ENCODE assay signal across 23 cellular contexts in the genomic region with DNA sequence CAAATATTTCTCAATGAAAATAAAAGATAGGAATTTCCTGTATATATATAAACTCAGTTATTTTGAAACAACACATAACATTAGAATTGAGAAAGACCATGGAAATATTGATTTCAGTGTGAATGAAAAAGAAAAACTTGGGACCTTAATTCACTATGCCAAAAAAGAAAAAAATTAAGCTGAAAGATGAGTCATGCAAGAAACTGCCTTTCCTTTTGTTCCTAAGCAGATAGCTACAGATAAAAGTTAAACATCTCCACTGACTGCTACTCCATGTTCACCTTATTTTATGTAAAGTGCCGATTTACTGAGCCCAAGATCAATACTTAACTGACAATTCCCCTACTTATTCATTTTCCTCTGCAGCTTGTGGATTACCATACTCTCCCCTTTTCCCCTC. TPM values are rescaled to one million over a fixed set of nuclear protein-coding genes. Genes with fewer than 3 reads are reported as not detected.
"Had no signal": no experiment of that assay in that cellular context is flagged by ENCODE, and none has a peak within 500 bp of the region (broad histone marks: within the 10 kb centered on the region; RNA-seq: fewer than 3 reads in every experiment).

No MANE protein-coding gene starts in this region.

- H3K27ac ChIP-seq: brain microvascular endothelial cell, gastroesophageal sphincter, lower lobe of right lung, tibial artery had no signal

- H3K9me3 ChIP-seq: gastroesophageal sphincter, lower lobe of right lung, tibial artery had no signal

- H3K36me3 ChIP-seq: brain microvascular endothelial cell, gastroesophageal sphincter, lower lobe of right lung, tibial artery had no signal

- DNase-seq: activated T-cell treated with anti-CD3 and anti-CD28 coated beads, Interleukin-2, amount 50 U/mL, for 24 hours; aorta; brain microvascular endothelial cell; caudate nucleus; dermis blood vessel endothelial cell; effector CD8-positive, alpha-beta T cell; head of caudate nucleus; kidney; lower lobe of right lung; naive thymus-derived CD4-positive, alpha-beta T cell; stimulated activated CD4-positive, alpha-beta T cell treated with anti-CD3 and anti-CD28 coated beads, Interleukin-12 subunit alpha, Interleukin-12 subunit beta, amount 100 ng/mL, for 4 hours; stimulated activated CD4-positive, alpha-beta T cell treated with anti-CD3 and anti-CD28 coated beads, Interleukin-1b, Interleukin-23, amount 100 ng/mL, for 48 hours; substantia nigra; T-helper 1 cell; tibial artery had no signal

- H3K4me3 ChIP-seq: gastroesophageal sphincter, lower lobe of right lung, tibial artery had no signal

- ATAC-seq: activated naive CD4-positive, alpha-beta T cell treated with anti-CD3 and anti-CD28 coated beads, Interleukin-2, amount 50 U/mL, for 72 hours; activated T-helper 17 cell treated with anti-CD3 and anti-CD28 coated beads, Interleukin-2, amount 50 U/mL, for 72 hours; gastroesophageal sphincter; left lobe of liver; lower lobe of right lung; naive thymus-derived CD4-positive, alpha-beta T cell had no signal

- H3K4me1 ChIP-seq: gastroesophageal sphincter, lower lobe of right lung, tibial artery had no signal

- H3K27me3 ChIP-seq: brain microvascular endothelial cell, tibial artery had no signal

- FAIRE-seq: kidney, TTC549 had no signal

RNA-seq across cellular contexts. Expression of gene TMPRSS11E, which starts 57.1 kb away (rescaled TPM):
- total RNA-seq: activated T-helper 17 cell treated with anti-CD3 and anti-CD28 coated beads, Interleukin-2, amount 50 U/mL, for 72 hours; aorta; dermis blood vessel endothelial cell; left lobe of liver; lower lobe of right lung; naive thymus-derived CD4-positive, alpha-beta T cell; neural crest cell; omental fat pad; posterior vena cava had no signal
- polyA plus RNA-seq: naive thymus-derived CD4-positive, alpha-beta T cell had no signal
